Comparison of ENCODE assay signal across 8 cellular contexts in the genomic region with DNA sequence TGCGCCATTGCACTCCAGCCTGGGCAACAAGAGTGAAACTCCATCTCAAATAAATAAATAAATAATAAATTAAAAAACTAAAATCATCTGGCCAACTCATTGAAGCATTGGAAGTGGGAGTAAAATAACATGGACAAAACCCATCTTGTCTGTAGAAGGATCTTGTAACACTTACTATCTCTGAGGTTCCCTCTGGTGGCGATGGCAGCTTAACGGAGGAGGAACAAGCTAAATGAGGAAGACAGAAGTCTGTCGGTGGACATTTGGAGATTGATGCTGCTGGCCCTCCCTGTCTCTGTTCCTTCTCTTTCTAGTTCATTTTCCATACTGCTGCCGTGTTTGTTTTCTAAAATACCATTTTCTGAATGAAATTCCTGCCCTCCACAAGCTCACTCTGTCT. TPM values are rescaled to one million over a fixed set of nuclear protein-coding genes. Genes with fewer than 3 reads are reported as not detected.
DNase-seq lines count a peak whose midpoint lies in the region; ATAC-seq and TF ChIP-seq lines count a peak whose summit lies in the region.

No MANE protein-coding gene starts in this region.

- ATAC-seq in left lung, result peak; percentile 36

- intact Hi-C loops in left lung (cut with DNase I), result no loop called here

- TF ChIP-seq CTCF in BE2C (IDR thresholded peaks at IDR 0.05; ENCODE audit: low read depth, low read length), result peak; percentile 20; the same call in 1 of the 2 replicates
- TF ChIP-seq CTCF in astrocyte of the cerebellum (IDR thresholded peaks at IDR 0.05; ENCODE audit: low read depth, low read length, missing control alignments), result peak; percentile 24
- peak in 1 of 2 donors; percentile 9 for TF ChIP-seq CTCF in left lung (IDR thresholded peaks at IDR 0.05)

- H3K36me3 ChIP-seq in BE2C, result no peaks in the 10 kb centered on the region
- H3K36me3 ChIP-seq in left lung, result peaks cover 0 to 92% of the 10 kb centered on the region in 2 donors

- H3K9me3 ChIP-seq in BE2C (no peaks in the 10 kb centered on the region), left lung (no peaks in the 10 kb centered on the region)

- H3K4me1 ChIP-seq in BE2C, result no peaks in the 10 kb centered on the region
- H3K4me1 ChIP-seq in left lung, result no peaks in the 10 kb centered on the region

- H3K27me3 ChIP-seq in BE2C (no peaks in the 10 kb centered on the region), left lung (no peaks in the 10 kb centered on the region)

- in situ Hi-C loops in astrocyte of the cerebellum (cut with HindIII; ENCODE audit: low sequenced_read_pairs), result no loop called here

- H3K27ac ChIP-seq in left lung, result no peak overlapping the region

- DNase-seq in BE2C, result no peak
- peak; percentile 15 for DNase-seq in HuH-7 (ENCODE audit: low spot score)
- peak; percentile 5 for DNase-seq in astrocyte of the cerebellum (ENCODE audit: low read depth)
- peak in 1 of 2 donors; percentile 47 for DNase-seq in left lung
- DNase-seq in NCI-H2107 (lab: John Stamatoyannopoulos, UW), result no peak
- no peak for DNase-seq in NCI-H510A (lab: John Stamatoyannopoulos, UW)
- no peak for DNase-seq in NCI-H2196 treated with DMSO at 0.1 percent for 48 hours (lab: John Stamatoyannopoulos, UW; ENCODE audit: unreplicated experiment)
- DNase-seq in H4 (ENCODE audit: low spot score), result no peak

- H3K4me3 ChIP-seq in BE2C (ENCODE audit: low read depth, low read length) (no peak overlapping the region), astrocyte of the cerebellum (ENCODE audit: low read depth, low read length) (no peak overlapping the region), left lung (no peak overlapping the region)

RNA-seq across cellular contexts. Expression of gene ZCCHC2, which starts 43.4 kb away (rescaled TPM):
- polyA plus RNA-seq in BE2C (2012; ENCODE audit: insufficient read depth, insufficient read length, low read depth), result 3.7 TPM
- 10 to 100 TPM; 25.1 to 34.5 TPM for total RNA-seq in left lung
- total RNA-seq in H4 (2014; rRNA removed; shearing (Covaris generic)), result 5.2 and 5.3 TPM in 2 replicates

Comparison
In these comparisons a context has a peak if more than half of its experiments do, and no peak if none do; other contexts are left out.
1. DNase-seq: peak in HuH-7 (single experiment) and astrocyte of the cerebellum (single experiment); none in BE2C (single experiment), NCI-H2107 (single experiment), NCI-H510A (single experiment), NCI-H2196 treated with DMSO at 0.1 percent for 48 hours (single experiment) and H4 (single experiment).